ENCODE assay signal across 16 cellular contexts in genomic region chr4:147078362-147078761, GRCh38.
DNase-seq lines count a peak whose midpoint lies in the region; ATAC-seq and TF ChIP-seq lines count a peak whose summit lies in the region.
"Had no signal": no experiment of that assay in that cellular context is flagged by ENCODE, and none has a peak within 500 bp of the region (broad histone marks: within the 10 kb centered on the region; RNA-seq: fewer than 3 reads in every experiment).

No MANE protein-coding gene starts in this region.

- no peaks in the 10 kb centered on the region for H4K20me1 ChIP-seq in fibroblast of lung (ENCODE audit: control insufficient read depth, extremely low read depth, insufficient read depth, low read length)
- H4K20me1 ChIP-seq: BLaER1 treated with 17β-estradiol and CSF1 and Interleukin-3, amounts not matched to agents 10 nM and 100 nM had no signal

- intact Hi-C loops in dorsolateral prefrontal cortex (cut with DNase I) = no loop called here

- peak; percentile 94 for ATAC-seq in omental fat pad (ENCODE audit: low FRiP score)
- no peak for ATAC-seq in HG03354 (IDR thresholded peaks at IDR 0.05; ENCODE audit: poor library complexity, severe bottlenecking, unreplicated experiment)

- H3K36me3 ChIP-seq in fibroblast of lung (ENCODE audit: control insufficient read depth, insufficient read depth, low read length) (no peaks in the 10 kb centered on the region), tibial nerve (no peaks in the 10 kb centered on the region)
- H3K36me3 ChIP-seq: BLaER1 treated with 17β-estradiol and CSF1 and Interleukin-3, amounts not matched to agents 10 nM and 100 nM; Peyer's patch had no signal

- H3K27me3 ChIP-seq in fibroblast of lung (ENCODE audit: control insufficient read depth, insufficient read depth, low read length) (peaks cover 1% of the 10 kb centered on the region), tibial nerve (no peaks in the 10 kb centered on the region), dorsolateral prefrontal cortex (peaks cover 0 to 7% (median 0%) of the 10 kb centered on the region in 45 donors)
- H3K27me3 ChIP-seq: BLaER1 treated with 17β-estradiol and CSF1 and Interleukin-3, amounts not matched to agents 10 nM and 100 nM; Peyer's patch had no signal

- no peak for TF ChIP-seq CTCF in fibroblast of lung (conservative IDR thresholded peaks at IDR 0.05 in 1 of 2, IDR thresholded peaks at IDR 0.05 in 1 of 2; ENCODE audit: low read depth in 1 of 2, low read length in 2 of 2)
- TF ChIP-seq CTCF in omental fat pad (IDR thresholded peaks at IDR 0.05) = no peak
- TF ChIP-seq CTCF in tibial nerve (IDR thresholded peaks at IDR 0.05) = no peak
- no peak for TF ChIP-seq CTCF in dorsolateral prefrontal cortex (IDR thresholded peaks at IDR 0.05 in 54 of 56, conservative IDR thresholded peaks at IDR 0.05 in 2 of 56; ENCODE audit: low read depth in 1 of 56, partially characterized antibody in 56 of 56)

- H3K9ac ChIP-seq in fibroblast of lung (ENCODE audit: insufficient read depth, low read length) = no peak overlapping the region
- H3K9ac ChIP-seq: BLaER1 treated with 17β-estradiol and CSF1 and Interleukin-3, amounts not matched to agents 10 nM and 100 nM had no signal

- H3K9me3 ChIP-seq in fibroblast of lung (ENCODE audit: control insufficient read depth, insufficient read depth, low read depth, low read length) (no peaks in the 10 kb centered on the region), tibial nerve (no peaks in the 10 kb centered on the region)
- H3K9me3 ChIP-seq: Peyer's patch had no signal

- H2AFZ ChIP-seq in fibroblast of lung (ENCODE audit: low read length) = no peak overlapping the region

- H3K27ac ChIP-seq in fibroblast of lung (ENCODE audit: insufficient read depth, low read length) (no peak overlapping the region), tibial nerve (peak overlapping the region in 1 of 4 donors; percentile 6), dorsolateral prefrontal cortex (no peak overlapping the region)
- H3K27ac ChIP-seq: BLaER1 treated with 17β-estradiol and CSF1 and Interleukin-3, amounts not matched to agents 10 nM and 100 nM; Peyer's patch had no signal

- no peak overlapping the region for H3K4me2 ChIP-seq in fibroblast of lung (ENCODE audit: extremely low read depth, insufficient read depth, low read length)
- H3K4me2 ChIP-seq: BLaER1 treated with 17β-estradiol and CSF1 and Interleukin-3, amounts not matched to agents 10 nM and 100 nM had no signal

- H3K4me1 ChIP-seq in fibroblast of lung (ENCODE audit: control insufficient read depth, extremely low read depth, insufficient read depth, low read length) = no peaks in the 10 kb centered on the region
- peaks cover 0 to 7% (median 0%) of the 10 kb centered on the region in 4 donors for H3K4me1 ChIP-seq in tibial nerve
- H3K4me1 ChIP-seq: BLaER1 treated with 17β-estradiol and CSF1 and Interleukin-3, amounts not matched to agents 10 nM and 100 nM; Peyer's patch had no signal

- DNase-seq in GM03348 (ENCODE audit: low spot score) = peak; percentile 49
- DNase-seq in NCI-H226 = peak; percentile 80
- DNase-seq in fibroblast of lung (ENCODE audit: low read depth in 2 of 2) = peak; percentile 13 to 40
- DNase-seq in omental fat pad (ENCODE audit: low spot score) = no peak
- DNase-seq in tibial nerve (ENCODE audit: low spot score in 2 of 2) = no peak
- no peak for DNase-seq in dorsolateral prefrontal cortex
- DNase-seq: DMS153, EL, KBM-7, NCI-H1092, NCI-H1694 treated with DMSO at 0.1 percent for 48 hours, NCI-H510A treated with DMSO at 0.1 percent for 48 hours, Peyer's patch, SHP77 treated with DMSO at 0.1 percent for 48 hours had no signal

- TF ChIP-seq EP300 in tibial nerve (IDR thresholded peaks at IDR 0.05) = no peak

- H3K4me3 ChIP-seq in fibroblast of lung (replicated peaks in 1 of 4; ENCODE audit: control extremely low read depth in 1 of 4, insufficient read depth in 1 of 4, low read depth in 3 of 4, low read length in 4 of 4) (no peak overlapping the region), tibial nerve (no peak overlapping the region), dorsolateral prefrontal cortex (no peak overlapping the region)
- H3K4me3 ChIP-seq: BLaER1 treated with 17β-estradiol and CSF1 and Interleukin-3, amounts not matched to agents 10 nM and 100 nM; Peyer's patch had no signal

- TF ChIP-seq POLR2A in tibial nerve (IDR thresholded peaks at IDR 0.05) = no peak

- H3K79me2 ChIP-seq in fibroblast of lung (ENCODE audit: control insufficient read depth, insufficient read depth, low read length) = no peaks in the 10 kb centered on the region

Comparison
In these comparisons a context has a peak if more than half of its experiments do, and no peak if none do; other contexts are left out.
1. DNase-seq: peak in GM03348 (single experiment), NCI-H226 (single experiment) and fibroblast of lung (2 of 2); none in omental fat pad (single experiment), tibial nerve (0 of 2) and dorsolateral prefrontal cortex (0 of 10).